ENCODE assay signal across 30 cellular contexts in the genomic region with DNA sequence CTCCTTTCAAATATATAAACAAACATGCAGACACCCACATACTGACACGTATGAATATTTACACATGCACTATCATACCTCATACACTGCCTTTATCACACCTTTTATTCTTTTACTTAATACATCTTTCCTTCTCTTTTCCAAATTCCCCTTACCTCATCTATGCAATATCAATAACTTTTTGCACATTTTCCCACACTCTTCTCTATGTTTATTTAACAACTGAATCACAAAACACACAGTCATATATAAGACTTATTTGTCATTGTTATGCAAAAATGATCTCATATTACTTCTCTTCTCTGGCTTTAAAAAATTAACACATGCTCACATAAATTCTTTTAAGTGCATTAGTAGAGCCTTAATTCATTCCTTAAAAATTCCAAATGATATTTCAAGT.
"Had no signal": no experiment of that assay in that cellular context is flagged by ENCODE, and none has a peak within 500 bp of the region (broad histone marks: within the 10 kb centered on the region; RNA-seq: fewer than 3 reads in every experiment).

No MANE protein-coding gene starts in this region.

- ATAC-seq: activated CD4-positive, CD25-positive, alpha-beta regulatory T cell treated with anti-CD3 and anti-CD28 coated beads, Interleukin-2, amount 50 U/mL, for 24 hours; activated CD8-positive, alpha-beta T cell treated with anti-CD3 and anti-CD28 coated beads for 36 hours; activated naive CD8-positive, alpha-beta T cell treated with anti-CD3 and anti-CD28 coated beads, Interleukin-2, amount 50 U/mL, for 24 hours; activated T-cell treated with anti-CD3 and anti-CD28 coated beads, Interleukin-2, amount 50 U/mL, for 4 hours; activated T-helper 17 cell treated with anti-CD3 and anti-CD28 coated beads, Interleukin-2, amount 50 U/mL, for 72 hours; body of pancreas; esophagus mucosa had no signal

- H3K4me3 ChIP-seq: adrenal gland, body of pancreas, cardiac muscle cell, colonic mucosa had no signal

- H3K36me3 ChIP-seq: adrenal gland, cardiac muscle cell, colonic mucosa, WERI-Rb-1 had no signal

- H3K27ac ChIP-seq: adrenal gland, body of pancreas, cardiac muscle cell, colonic mucosa, WERI-Rb-1 had no signal

- H3K4me1 ChIP-seq: adrenal gland, body of pancreas, colonic mucosa had no signal

- H3K9me3 ChIP-seq: adrenal gland, body of pancreas, colonic mucosa had no signal

- DNase-seq: activated B cell treated with CpG ODN at 0.5 μM for 24 hours; activated CD4-positive, alpha-beta T cell treated with anti-CD3 and anti-CD28 coated beads for 48 hours; activated CD4-positive, alpha-beta T cell treated with anti-CD3 and anti-CD28 coated beads, Interleukin-2, amount 50 U/mL, for 1 hour; activated CD4-positive, alpha-beta T cell treated with anti-CD3 and anti-CD28 coated beads, Interleukin-2, amount 50 U/mL, for 48 hours; activated CD8-positive, alpha-beta memory T cell treated with anti-CD3 and anti-CD28 coated beads for 24 hours; activated CD8-positive, alpha-beta T cell treated with anti-CD3 and anti-CD28 coated beads for 36 hours; activated effector memory CD4-positive, alpha-beta T cell treated with Interleukin-2 at 50 U/mL for 16 hours; activated gamma-delta T cell treated with Interleukin-2 at 50 U/mL for 16 hours; activated naive CD4-positive, alpha-beta T cell treated with anti-CD3 and anti-CD28 coated beads for 36 hours; activated naive CD8-positive, alpha-beta T cell treated with anti-CD3 and anti-CD28 coated beads for 36 hours; activated naive CD8-positive, alpha-beta T cell treated with anti-CD3 and anti-CD28 coated beads, Interleukin-2, amount 50 U/mL, for 24 hours; activated T-cell treated with anti-CD3 and anti-CD28 coated beads, Interleukin-2, amount 50 U/mL, for 4 hours; adrenal gland; amygdala; aorta; body of pancreas; central memory CD4-positive, alpha-beta T cell; cerebellar nuclear complex; colonic mucosa; effector CD8-positive, alpha-beta T cell; foreskin fibroblast; head of caudate nucleus; hippocampal formation; T1000; WERI-Rb-1 had no signal

- FAIRE-seq: endothelial cell of umbilical vein had no signal

- H3K27me3 ChIP-seq: adrenal gland, body of pancreas, cardiac muscle cell, colonic mucosa had no signal
